17 cellular contexts compared by ENCODE assay signal in the genomic region with DNA sequence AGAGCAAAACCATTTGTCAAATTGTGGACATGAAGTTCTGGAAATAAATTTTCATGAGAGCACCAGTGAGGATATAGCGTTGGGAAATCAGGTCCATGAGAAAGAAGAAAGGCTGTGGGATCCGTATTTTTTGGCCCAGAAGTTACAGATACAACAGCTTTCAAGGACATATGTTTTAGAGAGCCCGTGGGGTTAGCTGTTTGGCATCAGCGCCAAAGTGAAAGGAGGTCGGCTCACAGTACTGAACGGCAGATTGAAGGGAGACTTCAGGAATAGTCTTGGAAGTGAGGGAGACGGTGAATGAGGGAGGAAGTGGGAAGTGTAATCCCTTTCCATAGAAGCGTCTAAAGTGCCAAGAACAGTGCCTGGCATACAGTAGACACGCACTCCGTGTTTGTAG.
"Had no signal": no experiment of that assay in that cellular context is flagged by ENCODE, and none has a peak within 500 bp of the region (broad histone marks: within the 10 kb centered on the region; RNA-seq: fewer than 3 reads in every experiment).

No MANE protein-coding gene starts in this region.

- H3K4me3 ChIP-seq: colonic mucosa, esophagus squamous epithelium, gastroesophageal sphincter had no signal

- H3K4me1 ChIP-seq: colonic mucosa, esophagus squamous epithelium, gastroesophageal sphincter had no signal

- H3K36me3 Mint-ChIP-seq: activated naive CD4-positive, alpha-beta T cell treated with anti-CD3 and anti-CD28 coated beads, Interleukin-2, amount 10 ng/mL, durations not matched to agents 7 days and 5 days; stimulated activated effector memory CD8-positive, alpha-beta T cell treated with anti-CD3 and anti-CD28 coated beads, Interleukin-12 subunit alpha, Interleukin-12 subunit beta, amount 100 ng/mL, for 72 hours had no signal

- H3K9me3 ChIP-seq: colonic mucosa, esophagus squamous epithelium, gastroesophageal sphincter had no signal

- H3K27me3 Mint-ChIP-seq: activated CD4-positive, alpha-beta memory T cell treated with anti-CD3 and anti-CD28 coated beads, Interleukin-2, amount 10 ng/mL, durations not matched to agents 7 days and 5 days; activated CD4-positive, alpha-beta T cell treated with anti-CD3 and anti-CD28 coated beads, Interleukin-2, amount 10 ng/mL, durations not matched to agents 24 days and 14 days had no signal

- H3K36me3 ChIP-seq: colonic mucosa, esophagus squamous epithelium, gastroesophageal sphincter had no signal

- H3K27me3 ChIP-seq: colonic mucosa, esophagus squamous epithelium, gastroesophageal sphincter had no signal

- H3K27ac ChIP-seq: colonic mucosa, esophagus squamous epithelium, gastroesophageal sphincter had no signal

- H3K4me1 Mint-ChIP-seq: activated CD4-positive, alpha-beta memory T cell treated with anti-CD3 and anti-CD28 coated beads, Interleukin-2, amount 10 ng/mL, durations not matched to agents 7 days and 5 days; activated naive CD4-positive, alpha-beta T cell treated with anti-CD3 and anti-CD28 coated beads, Interleukin-2, amount 10 ng/mL, durations not matched to agents 7 days and 5 days; nephron progenitor cell; stimulated activated effector memory CD8-positive, alpha-beta T cell treated with anti-CD3 and anti-CD28 coated beads, Interleukin-12 subunit alpha, Interleukin-12 subunit beta, amount 100 ng/mL, for 72 hours had no signal

- H3K27ac Mint-ChIP-seq: activated CD4-positive, alpha-beta memory T cell treated with anti-CD3 and anti-CD28 coated beads, Interleukin-2, amount 10 ng/mL, durations not matched to agents 7 days and 5 days; activated CD4-positive, alpha-beta T cell treated with anti-CD3 and anti-CD28 coated beads, Interleukin-2, amount 10 ng/mL, durations not matched to agents 24 days and 14 days; activated naive CD4-positive, alpha-beta T cell treated with anti-CD3 and anti-CD28 coated beads, Interleukin-2, amount 10 ng/mL, durations not matched to agents 7 days and 5 days; activated T-cell treated with anti-CD3 and anti-CD28 coated beads, Interleukin-2, amount 50 U/mL, for 72 hours; nephron progenitor cell; stimulated activated effector memory CD8-positive, alpha-beta T cell treated with anti-CD3 and anti-CD28 coated beads, Interleukin-12 subunit alpha, Interleukin-12 subunit beta, amount 100 ng/mL, for 72 hours had no signal

- H3K4me3 Mint-ChIP-seq: activated CD4-positive, alpha-beta memory T cell treated with anti-CD3 and anti-CD28 coated beads, Interleukin-2, amount 10 ng/mL, durations not matched to agents 7 days and 5 days; activated CD4-positive, alpha-beta T cell treated with anti-CD3 and anti-CD28 coated beads, Interleukin-2, amount 10 ng/mL, durations not matched to agents 24 days and 14 days; activated naive CD4-positive, alpha-beta T cell treated with anti-CD3 and anti-CD28 coated beads, Interleukin-2, amount 10 ng/mL, durations not matched to agents 7 days and 5 days; activated T-cell treated with anti-CD3 and anti-CD28 coated beads, Interleukin-2, amount 50 U/mL, for 72 hours; nephron progenitor cell; stimulated activated effector memory CD8-positive, alpha-beta T cell treated with anti-CD3 and anti-CD28 coated beads, Interleukin-12 subunit alpha, Interleukin-12 subunit beta, amount 100 ng/mL, for 72 hours had no signal

- ATAC-seq: activated T-cell treated with anti-CD3 and anti-CD28 coated beads, Interleukin-2, amount 50 U/mL, for 72 hours; gastroesophageal sphincter; left ventricle myocardium superior; sciatic nerve; stimulated activated effector memory CD8-positive, alpha-beta T cell treated with anti-CD3 and anti-CD28 coated beads, Interleukin-12 subunit alpha, Interleukin-12 subunit beta, amount 100 ng/mL, for 72 hours had no signal

- DNase-seq: activated CD4-positive, alpha-beta memory T cell treated with anti-CD3 and anti-CD28 coated beads, Interleukin-2, amount 10 ng/mL, durations not matched to agents 7 days and 5 days; activated CD4-positive, alpha-beta T cell treated with anti-CD3 and anti-CD28 coated beads, Interleukin-2, amount 10 ng/mL, durations not matched to agents 24 days and 14 days; activated effector memory CD4-positive, alpha-beta T cell treated with Interleukin-2 at 50 U/mL for 16 hours; activated naive CD4-positive, alpha-beta T cell treated with anti-CD3 and anti-CD28 coated beads, Interleukin-2, amount 10 ng/mL, durations not matched to agents 7 days and 5 days; activated T-cell treated with anti-CD3 and anti-CD28 coated beads, Interleukin-2, amount 50 U/mL, for 72 hours; colonic mucosa; esophagus squamous epithelium; left ventricle myocardium superior; mammary epithelial cell; midbrain; nephron progenitor cell; nucleus accumbens; small intestine; stimulated activated CD4-positive, alpha-beta T cell treated with anti-CD3 and anti-CD28 coated beads, Interleukin-2, amount 100 ng/mL, for 24 hours had no signal

- H3K9me3 Mint-ChIP-seq: activated CD4-positive, alpha-beta memory T cell treated with anti-CD3 and anti-CD28 coated beads, Interleukin-2, amount 10 ng/mL, durations not matched to agents 7 days and 5 days; activated CD4-positive, alpha-beta T cell treated with anti-CD3 and anti-CD28 coated beads, Interleukin-2, amount 10 ng/mL, durations not matched to agents 24 days and 14 days; activated naive CD4-positive, alpha-beta T cell treated with anti-CD3 and anti-CD28 coated beads, Interleukin-2, amount 10 ng/mL, durations not matched to agents 7 days and 5 days; activated T-cell treated with anti-CD3 and anti-CD28 coated beads, Interleukin-2, amount 50 U/mL, for 72 hours; nephron progenitor cell; stimulated activated effector memory CD8-positive, alpha-beta T cell treated with anti-CD3 and anti-CD28 coated beads, Interleukin-12 subunit alpha, Interleukin-12 subunit beta, amount 100 ng/mL, for 72 hours had no signal
